ENCODE assay signal across 14 cellular contexts in the genomic region with DNA sequence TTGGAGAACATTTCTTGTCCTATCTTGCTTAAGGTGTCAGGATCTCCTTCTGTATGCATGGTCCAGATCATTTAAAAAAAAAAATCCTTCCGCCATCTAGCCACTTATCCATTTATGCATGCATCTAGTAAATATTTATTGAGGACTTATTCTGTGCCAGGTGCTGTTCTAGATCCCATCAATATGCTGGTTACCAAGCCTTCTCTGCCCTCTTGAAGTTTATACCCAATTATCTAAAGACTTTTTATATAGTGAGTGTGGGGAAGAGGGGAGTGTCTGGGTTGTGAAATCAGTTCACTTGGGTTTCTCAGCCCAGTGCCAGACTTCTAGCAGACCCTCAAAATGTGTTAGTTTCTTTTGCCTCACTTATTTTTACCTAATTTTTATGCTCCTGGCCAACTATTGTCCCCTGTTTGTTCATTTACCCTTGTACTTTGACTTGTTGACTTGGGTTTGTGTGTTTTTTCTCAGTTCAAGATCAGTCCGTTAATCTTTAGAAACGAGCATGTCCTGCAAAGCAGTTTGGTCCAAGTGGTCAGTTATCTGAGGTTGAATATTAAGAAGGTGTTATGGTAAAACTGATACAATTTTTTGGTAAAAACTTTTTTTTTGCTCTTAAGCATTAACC.
DNase-seq lines count a peak whose midpoint lies in the region; ATAC-seq and TF ChIP-seq lines count a peak whose summit lies in the region.
"Had no signal": no experiment of that assay in that cellular context is flagged by ENCODE, and none has a peak within 500 bp of the region (broad histone marks: within the 10 kb centered on the region; RNA-seq: fewer than 3 reads in every experiment).

No MANE protein-coding gene starts in this region.

- no peaks in the 10 kb centered on the region for H3K9me3 Mint-ChIP-seq in CD4-positive, CD25-positive, alpha-beta regulatory T cell
- no peaks in the 10 kb centered on the region for H3K9me3 Mint-ChIP-seq in osteocyte (ENCODE audit: unreplicated experiment)

- H3K27ac ChIP-seq in CD4-positive, CD25-positive, alpha-beta regulatory T cell (ENCODE audit: insufficient read depth, low read length, poor library complexity, severe bottlenecking), result no peak overlapping the region
- peak overlapping the region; percentile 82 for H3K27ac ChIP-seq in SK-N-MC
- H3K27ac ChIP-seq in liver (ENCODE audit: low read depth in 1 of 2, low read length in 2 of 2), result peak overlapping the region; percentile 58 to 66

- H3K4me1 ChIP-seq in CD4-positive, CD25-positive, alpha-beta regulatory T cell (ENCODE audit: control insufficient read depth, insufficient read depth, low read length, poor library complexity, severe bottlenecking), result peaks cover 17% of the 10 kb centered on the region
- H3K4me1 ChIP-seq in liver (ENCODE audit: control insufficient read depth in 4 of 4, insufficient read depth in 4 of 4, low read length in 3 of 4), result peaks cover 6 to 23% (median 10%) of the 10 kb centered on the region in 4 donors
- H3K4me1 ChIP-seq: HAP-1 had no signal

- H3K27me3 ChIP-seq in CD4-positive, CD25-positive, alpha-beta regulatory T cell (ENCODE audit: control insufficient read depth, insufficient read depth, low read length), result no peaks in the 10 kb centered on the region
- no peaks in the 10 kb centered on the region for H3K27me3 ChIP-seq in liver (ENCODE audit: control insufficient read depth in 4 of 4, insufficient read depth in 4 of 4, low read length in 3 of 4)

- H3K4me1 Mint-ChIP-seq in CD4-positive, CD25-positive, alpha-beta regulatory T cell, result peaks cover 20 to 45% (median 34%) of the 10 kb centered on the region in 4 donors
- peaks cover 47% of the 10 kb centered on the region for H3K4me1 Mint-ChIP-seq in osteocyte (ENCODE audit: unreplicated experiment)

- no peaks in the 10 kb centered on the region for H3K36me3 Mint-ChIP-seq in CD4-positive, CD25-positive, alpha-beta regulatory T cell
- peaks cover 2% of the 10 kb centered on the region for H3K36me3 Mint-ChIP-seq in osteocyte (ENCODE audit: unreplicated experiment)

- 41% methylated on average over 3 of the region's 3 CpGs for WGBS in liver

- TF ChIP-seq RAD21 in liver (IDR thresholded peaks at IDR 0.05), result peak; percentile 31 to 34

- H3K9ac ChIP-seq in SK-N-MC (ENCODE audit: insufficient read length) (no peak overlapping the region), liver (ENCODE audit: low read depth in 1 of 2, low read length in 2 of 2) (no peak overlapping the region)

- H3K4me3 Mint-ChIP-seq in CD4-positive, CD25-positive, alpha-beta regulatory T cell, result no peak overlapping the region
- no peak overlapping the region for H3K4me3 Mint-ChIP-seq in osteocyte (ENCODE audit: unreplicated experiment)

- TF ChIP-seq CTCF in liver (IDR thresholded peaks at IDR 0.05; ENCODE audit: low read depth, low read length, missing input control) (no peak), osteocyte (IDR thresholded peaks at IDR 0.05) (no peak)

- H3K9me3 ChIP-seq in CD4-positive, CD25-positive, alpha-beta regulatory T cell (ENCODE audit: control insufficient read depth in 2 of 2, low read length in 2 of 2), result no peaks in the 10 kb centered on the region
- H3K9me3 ChIP-seq in SK-N-MC (ENCODE audit: low read depth, low read length), result no peaks in the 10 kb centered on the region
- no peaks in the 10 kb centered on the region for H3K9me3 ChIP-seq in liver (ENCODE audit: control insufficient read depth in 4 of 4, low read length in 3 of 4)
- H3K9me3 ChIP-seq: HAP-1 had no signal

- peak overlapping the region in 2 of 3 donors; percentile 33 to 77 for H3K27ac Mint-ChIP-seq in CD4-positive, CD25-positive, alpha-beta regulatory T cell
- H3K27ac Mint-ChIP-seq in osteocyte (ENCODE audit: unreplicated experiment), result peak overlapping the region; percentile 77

- H3K4me3 ChIP-seq in CD4-positive, CD25-positive, alpha-beta regulatory T cell (ENCODE audit: low read depth, low read length), result no peak overlapping the region
- peak overlapping the region; percentile 28; the same call in 1 of the 2 replicates for H3K4me3 ChIP-seq in SK-N-MC
- no peak overlapping the region for H3K4me3 ChIP-seq in liver (ENCODE audit: low read depth in 1 of 3, low read length in 3 of 3)
- H3K4me3 ChIP-seq: HAP-1, K562 had no signal

- H3K36me3 ChIP-seq in CD4-positive, CD25-positive, alpha-beta regulatory T cell (ENCODE audit: control insufficient read depth, insufficient read depth, low read length), result no peaks in the 10 kb centered on the region
- H3K36me3 ChIP-seq in SK-N-MC (ENCODE audit: insufficient read depth, low read length), result no peaks in the 10 kb centered on the region
- H3K36me3 ChIP-seq in liver (ENCODE audit: control insufficient read depth in 4 of 4, insufficient read depth in 3 of 4, low read depth in 1 of 4, low read length in 3 of 4), result no peaks in the 10 kb centered on the region
- H3K36me3 ChIP-seq: HAP-1 had no signal

- ATAC-seq in CD4-positive, CD25-positive, alpha-beta regulatory T cell (ENCODE audit: low read depth in 2 of 2), result no peak
- ATAC-seq in Right ventricle myocardium inferior, result no peak
- ATAC-seq: K562 had no signal

- intact Hi-C loops in Right ventricle myocardium inferior (cut with DNase I), result no loop called here

- H3K27me3 Mint-ChIP-seq in CD4-positive, CD25-positive, alpha-beta regulatory T cell, result no peaks in the 10 kb centered on the region
- H3K27me3 Mint-ChIP-seq in osteocyte (ENCODE audit: unreplicated experiment), result no peaks in the 10 kb centered on the region

- no peak for DNase-seq in CD4-positive, CD25-positive, alpha-beta regulatory T cell
- DNase-seq in SK-N-MC (ENCODE audit: low read depth, low spot score) (no peak), osteocyte (ENCODE audit: extremely low spot score, unreplicated experiment) (no peak), Right ventricle myocardium inferior (ENCODE audit: missing footprints) (no peak), SK-N-DZ (ENCODE audit: low spot score) (no peak), NCI-H82 (lab: John Stamatoyannopoulos, UW) (no peak)
- DNase-seq: COR-L47, NCI-H1436 treated with DMSO at 0.1 percent for 48 hours, NCI-H2081 treated with DMSO at 0.1 percent for 48 hours, NCI-H2227 treated with DMSO at 0.1 percent for 48 hours, NCI-H524 treated with DMSO at 0.1 percent for 48 hours had no signal

TF ChIP-seq in liver, 16 proteins besides CTCF, POLR2A, EP300 and RAD21:
- TF ChIP-seq EGR1 (IDR thresholded peaks at IDR 0.05; ENCODE audit: low read depth in 2 of 2) (no peak), FOXA1 (IDR thresholded peaks at IDR 0.05) (peak; percentile 54), HNF4A (conservative IDR thresholded peaks at IDR 0.05) (peak; percentile 91 to 92), HNF4G (IDR thresholded peaks at IDR 0.05) (peak; percentile 60), REST (IDR thresholded peaks at IDR 0.05) (no peak), FOXA2 (IDR thresholded peaks at IDR 0.05) (peak; percentile 65), ATF3 (IDR thresholded peaks at IDR 0.05) (no peak), SP1 (IDR thresholded peaks at IDR 0.05) (peak; percentile 34), TAF1 (conservative IDR thresholded peaks at IDR 0.05) (no peak), RXRA (IDR thresholded peaks at IDR 0.05) (peak; percentile 67 to 72), MAX (IDR thresholded peaks at IDR 0.05) (no peak), JUND (IDR thresholded peaks at IDR 0.05) (peak; percentile 61 to 62)
- TF ChIP-seq, protein P1, sequence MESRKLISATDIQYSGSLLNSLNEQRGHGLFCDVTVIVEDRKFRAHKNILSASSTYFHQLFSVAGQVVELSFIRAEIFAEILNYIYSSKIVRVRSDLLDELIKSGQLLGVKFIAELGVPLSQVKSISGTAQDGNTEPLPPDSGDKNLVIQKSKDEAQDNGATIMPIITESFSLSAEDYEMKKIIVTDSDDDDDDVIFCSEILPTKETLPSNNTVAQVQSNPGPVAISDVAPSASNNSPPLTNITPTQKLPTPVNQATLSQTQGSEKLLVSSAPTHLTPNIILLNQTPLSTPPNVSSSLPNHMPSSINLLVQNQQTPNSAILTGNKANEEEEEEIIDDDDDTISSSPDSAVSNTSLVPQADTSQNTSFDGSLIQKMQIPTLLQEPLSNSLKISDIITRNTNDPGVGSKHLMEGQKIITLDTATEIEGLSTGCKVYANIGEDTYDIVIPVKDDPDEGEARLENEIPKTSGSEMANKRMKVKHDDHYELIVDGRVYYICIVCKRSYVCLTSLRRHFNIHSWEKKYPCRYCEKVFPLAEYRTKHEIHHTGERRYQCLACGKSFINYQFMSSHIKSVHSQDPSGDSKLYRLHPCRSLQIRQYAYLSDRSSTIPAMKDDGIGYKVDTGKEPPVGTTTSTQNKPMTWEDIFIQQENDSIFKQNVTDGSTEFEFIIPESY (IDR thresholded peaks at IDR 0.05), result peak; percentile 26
